Comparison of ENCODE assay signal across 21 cellular contexts in genomic region chr11:67349457-67349856, GRCh38. TPM values are rescaled to one million over a fixed set of nuclear protein-coding genes. Genes with fewer than 3 reads are reported as not detected.
DNase-seq lines count a peak whose midpoint lies in the region; ATAC-seq and TF ChIP-seq lines count a peak whose summit lies in the region.
"Had no signal": no experiment of that assay in that cellular context is flagged by ENCODE, and none has a peak within 500 bp of the region (broad histone marks: within the 10 kb centered on the region; RNA-seq: fewer than 3 reads in every experiment).

No MANE protein-coding gene starts in this region.

- H3K9me3 Mint-ChIP-seq in activated CD4-positive, alpha-beta T cell treated with anti-CD3 and anti-CD28 coated beads for 36 hours (ENCODE audit: low read depth): no peaks in the 10 kb centered on the region
- H3K9me3 Mint-ChIP-seq in activated CD4-positive, alpha-beta T cell treated with anti-CD3 and anti-CD28 coated beads, Interleukin-2, amount 10 ng/mL, durations not matched to agents 7 days and 5 days: no peaks in the 10 kb centered on the region
- H3K9me3 Mint-ChIP-seq in HFFc6: no peaks in the 10 kb centered on the region
- H3K9me3 Mint-ChIP-seq: activated T-helper 2 cell treated with anti-CD3 and anti-CD28 coated beads, Interferon-gamma antibody, Interleukin-2, Interleukin-4, amounts not matched to agents 10 μg/mL and 5 μg/mL and 100 μg/mL, durations not matched to agents 14 hours and 24 hours and 36 hours; CD14-positive monocyte had no signal

- no peak overlapping the region for H3K4me3 Mint-ChIP-seq in activated CD4-positive, alpha-beta T cell treated with anti-CD3 and anti-CD28 coated beads for 36 hours
- H3K4me3 Mint-ChIP-seq in activated CD4-positive, alpha-beta T cell treated with anti-CD3 and anti-CD28 coated beads, Interleukin-2, amount 10 ng/mL, durations not matched to agents 7 days and 5 days: no peak overlapping the region
- H3K4me3 Mint-ChIP-seq in HFFc6: no peak overlapping the region
- H3K4me3 Mint-ChIP-seq: CD14-positive monocyte, T-helper 17 cell had no signal

- TF ChIP-seq POLR2A in breast epithelium (IDR thresholded peaks at IDR 0.05): no peak

- peak overlapping the region; percentile 26 for H3K27ac Mint-ChIP-seq in activated CD4-positive, alpha-beta T cell treated with anti-CD3 and anti-CD28 coated beads for 36 hours
- H3K27ac Mint-ChIP-seq in activated CD4-positive, alpha-beta T cell treated with anti-CD3 and anti-CD28 coated beads, Interleukin-2, amount 10 ng/mL, durations not matched to agents 7 days and 5 days: no peak overlapping the region
- peak overlapping the region; percentile 4; the same call in 1 of the 2 replicates for H3K27ac Mint-ChIP-seq in HFFc6
- H3K27ac Mint-ChIP-seq: activated T-helper 2 cell treated with anti-CD3 and anti-CD28 coated beads, Interferon-gamma antibody, Interleukin-2, Interleukin-4, amounts not matched to agents 10 μg/mL and 5 μg/mL and 100 μg/mL, durations not matched to agents 14 hours and 24 hours and 36 hours had no signal

- H3K4me1 ChIP-seq in breast epithelium (peaks cover 4 to 19% of the 10 kb centered on the region in 2 donors), skeletal muscle tissue (ENCODE audit: control insufficient read depth in 3 of 3, insufficient read depth in 3 of 3, low read length in 3 of 3) (peaks cover 24 to 35% (median 30%) of the 10 kb centered on the region in 3 donors)

- H3K27me3 Mint-ChIP-seq in activated CD4-positive, alpha-beta T cell treated with anti-CD3 and anti-CD28 coated beads for 36 hours: no peaks in the 10 kb centered on the region
- no peaks in the 10 kb centered on the region for H3K27me3 Mint-ChIP-seq in activated CD4-positive, alpha-beta T cell treated with anti-CD3 and anti-CD28 coated beads, Interleukin-2, amount 10 ng/mL, durations not matched to agents 7 days and 5 days
- H3K27me3 Mint-ChIP-seq in HFFc6 (ENCODE audit: insufficient read depth): peaks cover 6% of the 10 kb centered on the region
- H3K27me3 Mint-ChIP-seq: T-helper 17 cell had no signal

- H3K27me3 ChIP-seq in breast epithelium (no peaks in the 10 kb centered on the region), skeletal muscle tissue (ENCODE audit: control insufficient read depth in 3 of 3, insufficient read depth in 3 of 3, low read length in 3 of 3) (no peaks in the 10 kb centered on the region)
- H3K27me3 ChIP-seq: thyroid gland had no signal

- no peak for TF ChIP-seq CTCF in HFFc6 (IDR thresholded peaks at IDR 0.05)
- TF ChIP-seq CTCF in breast epithelium (IDR thresholded peaks at IDR 0.05): no peak

- H3K9me3 ChIP-seq in breast epithelium (no peaks in the 10 kb centered on the region), skeletal muscle tissue (ENCODE audit: control insufficient read depth in 3 of 3, low read length in 3 of 3) (no peaks in the 10 kb centered on the region)
- H3K9me3 ChIP-seq: thyroid gland had no signal

- H3K4me1 Mint-ChIP-seq in activated CD4-positive, alpha-beta T cell treated with anti-CD3 and anti-CD28 coated beads for 36 hours: peaks cover 70% of the 10 kb centered on the region
- peaks cover 47% of the 10 kb centered on the region for H3K4me1 Mint-ChIP-seq in activated CD4-positive, alpha-beta T cell treated with anti-CD3 and anti-CD28 coated beads, Interleukin-2, amount 10 ng/mL, durations not matched to agents 7 days and 5 days
- H3K4me1 Mint-ChIP-seq in HFFc6 (ENCODE audit: low read depth): peaks cover 59% of the 10 kb centered on the region

- H3K9ac ChIP-seq in skeletal muscle tissue (ENCODE audit: low read depth in 1 of 3, low read length in 3 of 3): peak overlapping the region in 2 of 3 donors; percentile 2 to 25

- H3K4me3 ChIP-seq in breast epithelium (no peak overlapping the region), skeletal muscle tissue (ENCODE audit: low read length in 3 of 3) (no peak overlapping the region)
- H3K4me3 ChIP-seq: smooth muscle cell, thyroid gland had no signal

- H3K27ac ChIP-seq in breast epithelium (peak overlapping the region; percentile 8 to 17), skeletal muscle tissue (ENCODE audit: low read depth, low read length) (no peak overlapping the region)
- H3K27ac ChIP-seq: thyroid gland, WERI-Rb-1 had no signal

- no peaks in the 10 kb centered on the region for H3K36me3 Mint-ChIP-seq in activated CD4-positive, alpha-beta T cell treated with anti-CD3 and anti-CD28 coated beads for 36 hours (ENCODE audit: low read depth)
- H3K36me3 Mint-ChIP-seq in activated CD4-positive, alpha-beta T cell treated with anti-CD3 and anti-CD28 coated beads, Interleukin-2, amount 10 ng/mL, durations not matched to agents 7 days and 5 days (ENCODE audit: low read depth): peaks cover 8% of the 10 kb centered on the region
- no peaks in the 10 kb centered on the region for H3K36me3 Mint-ChIP-seq in HFFc6 (ENCODE audit: low read depth)

- intact Hi-C loops in activated CD4-positive, alpha-beta T cell treated with anti-CD3 and anti-CD28 coated beads for 36 hours (cut with DNase I, micrococcal nuclease): no loop called here
- intact Hi-C loops in breast epithelium (cut with DNase I; ENCODE audit: low total_unique reads): no loop called here

- DNase-seq in activated CD4-positive, alpha-beta T cell treated with anti-CD3 and anti-CD28 coated beads for 36 hours: no peak
- DNase-seq in activated CD4-positive, alpha-beta T cell treated with anti-CD3 and anti-CD28 coated beads, Interleukin-2, amount 10 ng/mL, durations not matched to agents 7 days and 5 days: no peak
- DNase-seq in HFFc6 (no peak), breast epithelium (ENCODE audit: low spot score in 2 of 2) (no peak), HUDEP-2 (lab: John Stamatoyannopoulos, UW; ENCODE audit: unreplicated experiment in 76 of 76) (no peak), HPDE6-E6E7 (ENCODE audit: extremely low spot score) (no peak), NCI-H1694 treated with DMSO at 0.1 percent for 48 hours (lab: John Stamatoyannopoulos, UW) (no peak)
- DNase-seq: EL; foreskin melanocyte; NCI-H146; NCI-H2227 treated with DMSO at 0.1 percent for 48 hours; NK-92 treated with Interleukin-12 subunit alpha and Interleukin-12 subunit beta, amount 100 ng/mL, for 24 hours; Right ventricle myocardium superior; T-helper 17 cell; thyroid gland; WERI-Rb-1 had no signal

- CTCF ChIA-PET in activated CD4-positive, alpha-beta T cell treated with anti-CD3 and anti-CD28 coated beads for 36 hours (lab: Charles Lee): interaction anchor here (0.7 to 12.6 kb wide), 5 partner anchors 14 to 247 kb away, joined by 3 to 445 read pairs (median 4); partner anchors contain the start of genes CLCF1, RAD9A and TMEM134
- CTCF ChIA-PET in activated CD4-positive, alpha-beta T cell treated with anti-CD3 and anti-CD28 coated beads, Interleukin-2, amount 10 ng/mL, durations not matched to agents 7 days and 5 days (lab: Charles Lee): interaction anchor here (0.9 to 30.3 kb wide), 7 partner anchors 9 to 137 kb away, joined by 3 to 841 read pairs (median 3); partner anchors contain the start of genes CLCF1, PPP1CA, RAD9A and TBC1D10C

- H3K36me3 ChIP-seq in breast epithelium: no peaks in the 10 kb centered on the region
- peaks cover 0 to 4% (median 0%) of the 10 kb centered on the region in 3 donors for H3K36me3 ChIP-seq in skeletal muscle tissue (ENCODE audit: control insufficient read depth in 3 of 3, insufficient read depth in 3 of 3, low read length in 3 of 3)
- H3K36me3 ChIP-seq: thyroid gland, WERI-Rb-1 had no signal

- ATAC-seq in activated CD4-positive, alpha-beta T cell treated with anti-CD3 and anti-CD28 coated beads for 36 hours: no peak
- ATAC-seq: HCT116, T-helper 17 cell had no signal

- POLR2A ChIA-PET in activated CD4-positive, alpha-beta T cell treated with anti-CD3 and anti-CD28 coated beads for 36 hours (lab: Charles Lee): no interaction called here
- POLR2A ChIA-PET in activated CD4-positive, alpha-beta T cell treated with anti-CD3 and anti-CD28 coated beads, Interleukin-2, amount 10 ng/mL, durations not matched to agents 7 days and 5 days (lab: Charles Lee): no interaction called here

RNA-seq across cellular contexts. Expression of gene POLD4, which starts 3.9 kb away (rescaled TPM):
- 10 to 100 TPM; 31.3 to 37.5 TPM for total RNA-seq in activated CD4-positive, alpha-beta T cell treated with anti-CD3 and anti-CD28 coated beads for 36 hours
- total RNA-seq in activated CD4-positive, alpha-beta T cell treated with anti-CD3 and anti-CD28 coated beads, Interleukin-2, amount 10 ng/mL, durations not matched to agents 7 days and 5 days: 10 to 100 TPM; 52.7 to 53.7 TPM
- 10 to 100 TPM; 69.1 to 80.7 (median 70.9) TPM for total RNA-seq in HFFc6 (2021; fragmentation: NEBNext Ultra II Directional; extraction: Animal tissue kit (Norgen Biotek cat#: 25700))
- 10 to 100 TPM; 48.7 to 91.5 (median 69.2) TPM for total RNA-seq in breast epithelium
- total RNA-seq in skeletal muscle tissue: 14.6 TPM

RNA-seq across cellular contexts. Expression of gene CLCF1, which starts 23.9 kb away (rescaled TPM):
- under 1 TPM; 0.09 to 0.27 TPM for total RNA-seq in activated CD4-positive, alpha-beta T cell treated with anti-CD3 and anti-CD28 coated beads for 36 hours
- under 1 TPM; 0.10 to 0.17 TPM for total RNA-seq in activated CD4-positive, alpha-beta T cell treated with anti-CD3 and anti-CD28 coated beads, Interleukin-2, amount 10 ng/mL, durations not matched to agents 7 days and 5 days
- total RNA-seq in HFFc6 (2021; fragmentation: NEBNext Ultra II Directional; extraction: Animal tissue kit (Norgen Biotek cat#: 25700)): 10 to 100 TPM in 4 of 6 experiments, 1 to 10 TPM in 2; 8.9 to 12.8 (median 10.5) TPM
- total RNA-seq in breast epithelium (10 to 100 TPM in 2 of 3 donors, 1 to 10 TPM in 1; 3.2 to 11.1 (median 10.2) TPM), skeletal muscle tissue (1.0 TPM)

RNA-seq across cellular contexts. Expression of gene RAD9A, which starts 42.3 kb away (rescaled TPM):
- total RNA-seq in activated CD4-positive, alpha-beta T cell treated with anti-CD3 and anti-CD28 coated beads for 36 hours: 10 to 100 TPM; 28.8 to 30.0 TPM
- total RNA-seq in activated CD4-positive, alpha-beta T cell treated with anti-CD3 and anti-CD28 coated beads, Interleukin-2, amount 10 ng/mL, durations not matched to agents 7 days and 5 days: 10 to 100 TPM; 49.3 to 53.7 TPM
- total RNA-seq in HFFc6 (2021; fragmentation: NEBNext Ultra II Directional; extraction: Animal tissue kit (Norgen Biotek cat#: 25700)): 10 to 100 TPM in 1 of 6 experiments, 1 to 10 TPM in 5; 7.6 to 10.3 (median 8.8) TPM
- 10 to 100 TPM; 11.0 to 31.0 (median 24.6) TPM for total RNA-seq in breast epithelium
- total RNA-seq in skeletal muscle tissue: 2.6 TPM

RNA-seq across cellular contexts. Expression of gene SSH3, which starts 46.1 kb away (rescaled TPM):
- total RNA-seq in activated CD4-positive, alpha-beta T cell treated with anti-CD3 and anti-CD28 coated beads for 36 hours: 10 to 100 TPM in 1 of 2 experiments, 1 to 10 TPM in 1; 6.0 to 11.1 TPM
- total RNA-seq in activated CD4-positive, alpha-beta T cell treated with anti-CD3 and anti-CD28 coated beads, Interleukin-2, amount 10 ng/mL, durations not matched to agents 7 days and 5 days: 1 to 10 TPM; 8.2 to 9.6 TPM
- total RNA-seq in HFFc6 (2021; fragmentation: NEBNext Ultra II Directional; extraction: Animal tissue kit (Norgen Biotek cat#: 25700)): 10 to 100 TPM; 17.0 to 28.7 (median 22.6) TPM
- total RNA-seq in breast epithelium (10 to 100 TPM; 28.8 to 55.2 (median 34.4) TPM), skeletal muscle tissue (6.8 TPM)

RNA-seq across cellular contexts. Expression of gene PPP1CA, which starts 52.2 kb away (rescaled TPM):
- total RNA-seq in activated CD4-positive, alpha-beta T cell treated with anti-CD3 and anti-CD28 coated beads for 36 hours: 100 to 1,000 TPM; 199 to 227 TPM
- 100 to 1,000 TPM; 301 to 331 TPM for total RNA-seq in activated CD4-positive, alpha-beta T cell treated with anti-CD3 and anti-CD28 coated beads, Interleukin-2, amount 10 ng/mL, durations not matched to agents 7 days and 5 days
- total RNA-seq in HFFc6 (2021; fragmentation: NEBNext Ultra II Directional; extraction: Animal tissue kit (Norgen Biotek cat#: 25700)): 100 to 1,000 TPM; 162 to 191 (median 180) TPM
- total RNA-seq in breast epithelium (10 to 100 TPM; 73.1 to 91.9 (median 76.7) TPM), skeletal muscle tissue (163 TPM)
